ENCODE assay signal across 1 cellular context in the genomic region with DNA sequence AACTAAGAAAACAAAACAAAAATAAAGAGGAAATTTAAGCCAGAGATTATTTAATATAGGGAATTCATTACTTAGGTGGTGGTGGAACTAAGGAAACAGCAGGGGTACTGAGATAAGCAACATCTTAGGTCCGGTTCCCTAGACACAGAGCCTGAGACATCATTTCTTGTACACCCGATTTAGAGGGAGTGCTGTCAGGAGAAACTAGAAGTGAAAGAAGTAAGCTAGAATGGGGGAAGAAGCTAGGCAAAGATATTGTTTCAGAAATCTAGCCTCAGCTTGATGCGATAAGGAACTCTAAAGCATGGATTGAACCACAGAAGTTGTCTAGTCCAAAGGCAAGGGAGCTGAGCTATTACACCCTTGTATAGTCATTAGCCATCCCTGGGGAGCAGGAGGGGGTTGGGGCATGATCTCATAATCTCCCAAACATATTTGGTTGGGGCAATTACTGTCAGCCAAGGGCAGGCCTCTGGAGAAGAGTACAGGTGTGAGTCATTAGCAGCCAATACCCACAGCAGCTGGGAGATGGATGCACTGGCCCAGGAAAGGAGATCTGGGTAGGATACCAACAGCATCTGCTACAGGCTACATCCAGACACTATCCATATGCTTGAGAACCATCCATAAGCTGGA.
TF ChIP-seq lines count a peak whose summit lies in the region.

No MANE protein-coding gene starts in this region.

TF ChIP-seq in IMR-90, 13 proteins besides CTCF, POLR2A, EP300 and RAD21 (continued from another document):
- no peak for TF ChIP-seq MAFK (IDR thresholded peaks at IDR 0.05; ENCODE audit: low read depth, low read length)
- TF ChIP-seq CEBPB (IDR thresholded peaks at IDR 0.05; ENCODE audit: low read depth, low read length): no peak
- TF ChIP-seq CHD1 (IDR thresholded peaks at IDR 0.05; ENCODE audit: low read depth, low read length): no peak
- TF ChIP-seq BHLHE40 (IDR thresholded peaks at IDR 0.05; ENCODE audit: low read depth, low read length): no peak
- TF ChIP-seq FOS (IDR thresholded peaks at IDR 0.05; ENCODE audit: low read depth, low read length): no peak
- no peak for TF ChIP-seq RFX5 (IDR thresholded peaks at IDR 0.05; ENCODE audit: low read depth, low read length)
TF ChIP-seq in IMR-90: peak in this region for 0.
